Comparison of ENCODE assay signal across 24 cellular contexts in genomic region chr12:89844539-89844938, GRCh38.
"Had no signal": no experiment of that assay in that cellular context is flagged by ENCODE, and none has a peak within 500 bp of the region (broad histone marks: within the 10 kb centered on the region; RNA-seq: fewer than 3 reads in every experiment).

No MANE protein-coding gene starts in this region.

- H3K27me3 ChIP-seq: brain microvascular endothelial cell, SJCRH30 had no signal

- H3K27ac ChIP-seq: brain microvascular endothelial cell, RWPE1, SJCRH30, VCaP had no signal

- H3K4me1 ChIP-seq: SJCRH30 had no signal

- H3K9ac ChIP-seq: SK-N-SH had no signal

- H3K36me3 ChIP-seq: brain microvascular endothelial cell, SJCRH30 had no signal

- H3K4me3 ChIP-seq: SJCRH30 had no signal

- DNase-seq: activated CD4-positive, alpha-beta T cell treated with anti-CD3 and anti-CD28 coated beads for 36 hours; activated CD4-positive, alpha-beta T cell treated with anti-CD3 and anti-CD28 coated beads, Interleukin-2, amount 50 U/mL, for 4 hours; activated CD4-positive, CD25-positive, alpha-beta regulatory T cell; activated gamma-delta T cell; activated naive CD4-positive, alpha-beta T cell treated with anti-CD3 and anti-CD28 coated beads for 36 hours; activated T-cell treated with anti-CD3 and anti-CD28 coated beads, Interleukin-2, amount 50 U/mL, for 4 hours; amygdala; brain microvascular endothelial cell; caudate nucleus; Kasumi-1; KBM-7; NCI-H1092; NCI-H1417; NCI-H1930; NCI-H2171; NCI-H2227 treated with DMSO at 0.1 percent for 48 hours; NCI-H526 treated with DMSO at 0.1 percent for 48 hours; NCI-H82; Right ventricle myocardium superior; SJCRH30; SK-N-SH; T-helper 1 cell had no signal

- H3K9me3 ChIP-seq: SJCRH30, SK-N-SH had no signal

- H3K4me2 ChIP-seq: SK-N-SH had no signal

- ATAC-seq: activated CD4-positive, alpha-beta T cell treated with anti-CD3 and anti-CD28 coated beads for 36 hours; activated T-cell treated with anti-CD3 and anti-CD28 coated beads, Interleukin-2, amount 50 U/mL, for 4 hours had no signal
